ENCODE assay signal across 8 cellular contexts in the genomic region with DNA sequence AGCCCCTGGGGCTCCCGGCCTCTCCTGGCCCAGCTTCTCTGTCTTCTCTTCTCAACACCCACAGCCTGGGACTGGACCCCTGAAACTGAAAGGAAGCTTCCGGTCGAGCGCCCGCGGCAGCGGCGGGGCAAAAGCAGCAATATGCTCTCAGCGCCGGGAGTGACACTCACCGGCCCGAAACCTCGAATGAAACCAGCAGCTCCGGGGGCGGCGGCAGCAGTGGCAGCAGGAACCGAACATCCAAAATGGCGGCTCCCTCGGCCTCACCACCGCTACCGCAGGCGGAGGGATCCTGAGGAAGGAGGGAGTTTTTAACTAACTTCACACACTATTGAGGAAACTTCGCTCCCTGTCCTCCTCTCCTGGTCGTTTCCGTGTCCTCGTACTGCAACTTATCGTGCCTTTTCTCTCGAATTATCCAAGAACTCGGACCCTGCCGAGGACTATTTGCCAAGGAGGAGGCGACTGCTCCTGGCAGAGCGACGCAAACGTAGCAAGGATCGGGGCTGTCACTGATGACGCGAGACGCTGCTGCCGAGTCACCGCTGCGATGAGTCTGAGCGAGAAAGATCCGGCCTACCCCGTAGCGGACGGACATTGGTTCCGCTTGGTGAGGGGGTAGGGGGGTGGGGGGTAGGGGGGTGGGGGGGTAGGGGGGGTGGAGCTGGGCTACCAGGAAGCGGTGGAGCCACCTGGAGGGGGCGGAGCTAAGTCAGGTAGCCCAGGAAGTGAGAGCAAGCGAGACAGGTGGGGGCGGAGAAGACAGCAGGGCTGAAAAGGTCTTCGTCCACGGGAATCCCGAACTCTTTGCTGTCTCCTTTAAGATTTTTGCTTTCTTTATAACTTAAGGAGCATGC. TPM values are rescaled to one million over a fixed set of nuclear protein-coding genes. Genes with fewer than 3 reads are reported as not detected.
DNase-seq lines count a peak whose midpoint lies in the region; ATAC-seq and TF ChIP-seq lines count a peak whose summit lies in the region.

AP1G1 (minus strand) TSS at position 242 of the 857 bp plus-strand sequence. CDS start 19,355 bp downstream, outside the sequence.

- H3K4me3 ChIP-seq in upper lobe of left lung = peak within 1 kb of the TSS; percentile 70 to 100 (median 90)

- H3K36me3 ChIP-seq in upper lobe of left lung = peaks cover 0 to 14% (median 0%) of the 10 kb centered on the region in 4 donors

- TF ChIP-seq POLR2A in upper lobe of left lung (IDR thresholded peaks at IDR 0.05) = peak in 3 of 4 donors; percentile 63 to 89 (median 63)

- TF ChIP-seq EP300 in upper lobe of left lung (IDR thresholded peaks at IDR 0.05) = no peak

- peak; percentile 92 for DNase-seq in NCI-H1694 (lab: John Stamatoyannopoulos, UW)
- peak; percentile 99 for DNase-seq in amniotic epithelial cell (ENCODE audit: low read depth)
- DNase-seq in left cardiac atrium = peak; percentile 96
- DNase-seq in posterior vena cava (ENCODE audit: low spot score) = peak; percentile 99
- DNase-seq in upper lobe of left lung = peak; percentile 93 to 97

- peak in 2 of 6 experiments; percentile 10 to 16 for TF ChIP-seq CTCF in upper lobe of left lung (IDR thresholded peaks at IDR 0.05)

- peak within 1 kb of the TSS; percentile 96 to 99 (median 98) for H3K27ac ChIP-seq in upper lobe of left lung

- no peaks in the 10 kb centered on the region for H3K9me3 ChIP-seq in upper lobe of left lung

- peaks cover 23 to 42% (median 33%) of the 10 kb centered on the region in 4 donors for H3K4me1 ChIP-seq in upper lobe of left lung

- ATAC-seq in GM18498 (IDR thresholded peaks at IDR 0.05; ENCODE audit: unreplicated experiment) (peak; percentile 84), HG02885 (IDR thresholded peaks at IDR 0.05; ENCODE audit: poor library complexity, unreplicated experiment) (peak; percentile 84), left cardiac atrium (peak; percentile 98 to 99), upper lobe of left lung (ENCODE audit: low FRiP score in 2 of 2) (peak; percentile 98 to 99)

- 0 to 1% methylated on average over 36 to 40 of the region's 54 CpGs for whole genome bisulfite sequencing in upper lobe of left lung, 2 donors

- intact Hi-C loops in T-helper 1 cell treated with Interleukin-12 subunit alpha and Interleukin-12 subunit beta and Interleukin-4 antibody, amounts not matched to agents 30 ng/mL and 1 ng/mL, for 36 hours (cut with micrococcal nuclease) = loop anchor here (1.0 to 5.0 kb wide), 10 partner anchors 36 to 853 kb away; partner anchors contain the start of genes ATXN1L, DHODH, DHX38 and IST1
- intact Hi-C loops in left cardiac atrium (cut with DNase I) (loop anchor here in 1 of 2 donors (2.0 to 5.0 kb wide), 3 partner anchors 38 to 86 kb away; partner anchors contain the start of genes ATXN1L, IST1 and ZNF821), posterior vena cava (cut with DNase I) (no loop called here)

- no peaks in the 10 kb centered on the region for H3K27me3 ChIP-seq in upper lobe of left lung

RNA-seq across cellular contexts. Expression of gene AP1G1, which starts in this region (rescaled TPM):
- total RNA-seq in T-helper 1 cell treated with Interleukin-12 subunit alpha and Interleukin-12 subunit beta and Interleukin-4 antibody, amounts not matched to agents 30 ng/mL and 1 ng/mL, for 36 hours = 101 TPM in 2 replicates
- total RNA-seq in left cardiac atrium (10 to 100 TPM; 40.1 to 49.3 TPM), posterior vena cava (10 to 100 TPM; 61.8 to 67.3 TPM), upper lobe of left lung (100 to 1,000 TPM in 2 of 6 donors, 10 to 100 TPM in 4; 63.7 to 145 (median 88.6) TPM)

Comparison
In these comparisons a context has a peak if more than half of its experiments do, and no peak if none do; other contexts are left out.
1. Peak in every context shown above with its lines: DNase-seq, ATAC-seq, H3K4me3 ChIP-seq and H3K27ac ChIP-seq.